28 cellular contexts compared by ENCODE assay signal in genomic region chrX:53483838-53484420, GRCh38. TPM values are rescaled to one million over a fixed set of nuclear protein-coding genes. Genes with fewer than 3 reads are reported as not detected.
A peak's percentile ranks its signal among the peaks of the same experiment; 100 is the strongest.
DNase-seq lines count a peak whose midpoint lies in the region; ATAC-seq and TF ChIP-seq lines count a peak whose summit lies in the region.
"Had no signal": no experiment of that assay in that cellular context is flagged by ENCODE, and none has a peak within 500 bp of the region (broad histone marks: within the 10 kb centered on the region; RNA-seq: fewer than 3 reads in every experiment).

No MANE protein-coding gene starts in this region.

- no peaks in the 10 kb centered on the region for H3K36me3 Mint-ChIP-seq in activated naive CD4-positive, alpha-beta T cell treated with anti-CD3 and anti-CD28 coated beads, Interleukin-2, amount 50 U/mL, for 72 hours
- H3K36me3 Mint-ChIP-seq: natural killer cell had no signal

- ATAC-seq in RWPE2 (ENCODE audit: low read depth): peak; percentile 63; the same call in 2 of the 3 replicates
- no peak for ATAC-seq in activated naive CD4-positive, alpha-beta T cell treated with anti-CD3 and anti-CD28 coated beads, Interleukin-2, amount 50 U/mL, for 72 hours
- ATAC-seq: activated CD4-positive, CD25-positive, alpha-beta regulatory T cell treated with anti-CD3 and anti-CD28 coated beads, Interleukin-2, amount 50 U/mL, for 24 hours; activated CD8-positive, alpha-beta T cell treated with anti-CD3 and anti-CD28 coated beads for 36 hours; K562; left lobe of liver; natural killer cell; right cardiac atrium; stimulated activated naive CD8-positive, alpha-beta T cell treated with anti-CD3 and anti-CD28 coated beads, Interleukin-15, Interleukin-2, amounts not matched to agents 100 U/mL and 50 U/mL, for 24 hours had no signal

- H3K9me3 ChIP-seq in RWPE2 (ENCODE audit: severe bottlenecking): no peaks in the 10 kb centered on the region
- H3K9me3 ChIP-seq: BE2C, thyroid gland had no signal

- H3K4me1 ChIP-seq in RWPE2 (ENCODE audit: insufficient read depth, poor library complexity, severe bottlenecking): no peaks in the 10 kb centered on the region
- H3K4me1 ChIP-seq: BE2C, thyroid gland had no signal

- H3K4me3 ChIP-seq in RWPE2 (ENCODE audit: severe bottlenecking) (no peak overlapping the region), H7 (ENCODE audit: insufficient read depth, low read depth, low read length) (no peak overlapping the region)
- H3K4me3 ChIP-seq: K562, thyroid gland had no signal

- H3K36me3 ChIP-seq in RWPE2 (ENCODE audit: low read depth) (no peaks in the 10 kb centered on the region), H7 (replicated peaks; ENCODE audit: control insufficient read depth, insufficient read depth, low read length) (no peaks in the 10 kb centered on the region)
- H3K36me3 ChIP-seq: BE2C, thyroid gland had no signal

- H3K27ac Mint-ChIP-seq in activated naive CD4-positive, alpha-beta T cell treated with anti-CD3 and anti-CD28 coated beads, Interleukin-2, amount 50 U/mL, for 72 hours: no peak overlapping the region
- H3K27ac Mint-ChIP-seq: activated CD8-positive, alpha-beta T cell treated with anti-CD3 and anti-CD28 coated beads for 36 hours; H9; natural killer cell had no signal

- no peaks in the 10 kb centered on the region for H3K9me3 Mint-ChIP-seq in activated naive CD4-positive, alpha-beta T cell treated with anti-CD3 and anti-CD28 coated beads, Interleukin-2, amount 50 U/mL, for 72 hours
- H3K9me3 Mint-ChIP-seq: activated CD8-positive, alpha-beta T cell treated with anti-CD3 and anti-CD28 coated beads for 36 hours; natural killer cell had no signal

- H3K27me3 ChIP-seq in RWPE2 (ENCODE audit: insufficient read depth, poor library complexity, severe bottlenecking) (no peaks in the 10 kb centered on the region), H7 (ENCODE audit: control insufficient read depth, insufficient read depth, low read length) (no peaks in the 10 kb centered on the region)
- H3K27me3 ChIP-seq: BE2C, thyroid gland had no signal

- DNase-seq in GM04504 (ENCODE audit: low read depth) (peak; percentile 22), RWPE2 (ENCODE audit: low spot score) (no peak), fibroblast of gingiva (ENCODE audit: low read depth) (peak; percentile 62), stromal cell of bone marrow (ENCODE audit: low read depth) (peak; percentile 25), H7 (no peak), DMS 273 (lab: John Stamatoyannopoulos, UW; ENCODE audit: unreplicated experiment) (no peak)
- DNase-seq in activated naive CD4-positive, alpha-beta T cell treated with anti-CD3 and anti-CD28 coated beads, Interleukin-2, amount 50 U/mL, for 72 hours (ENCODE audit: low spot score in 2 of 2): no peak
- DNase-seq: activated CD8-positive, alpha-beta T cell treated with anti-CD3 and anti-CD28 coated beads for 36 hours; activated gamma-delta T cell treated with Interleukin-2 at 50 U/mL for 16 hours; BE2C; cerebellar nuclear complex; COR-L47; DND-41; erythroblast; H9; head of caudate nucleus; natural killer cell; NCI-H1694 treated with DMSO at 0.1 percent for 48 hours; NCI-H69; right cardiac atrium; Right ventricle myocardium superior; stimulated activated CD4-positive, alpha-beta T cell treated with anti-CD3 and anti-CD28 coated beads, Interleukin-12 subunit alpha, Interleukin-12 subunit beta, amount 100 ng/mL, for 4 hours; stimulated activated CD4-positive, alpha-beta T cell treated with anti-CD3 and anti-CD28 coated beads, Interleukin-4, amount 100 ng/mL, for 4 hours; stimulated activated naive CD8-positive, alpha-beta T cell treated with anti-CD3 and anti-CD28 coated beads, Interleukin-15, Interleukin-2, amounts not matched to agents 100 U/mL and 50 U/mL, for 24 hours; thyroid gland had no signal

- TF ChIP-seq CTCF in RWPE2 (IDR thresholded peaks at IDR 0.05; ENCODE audit: poor library complexity, severe bottlenecking): no peak

- H3K27ac ChIP-seq in RWPE2 (ENCODE audit: poor library complexity, severe bottlenecking): no peak overlapping the region
- H3K27ac ChIP-seq: thyroid gland had no signal

RNA-seq across cellular contexts. Expression of gene HSD17B10, which starts 49.8 kb away (rescaled TPM):
- 100 to 1,000 TPM in 1 of 2 donors, 10 to 100 TPM in 1; 86.3 to 116 TPM for total RNA-seq in activated naive CD4-positive, alpha-beta T cell treated with anti-CD3 and anti-CD28 coated beads, Interleukin-2, amount 50 U/mL, for 72 hours
- total RNA-seq in H7 (2014; rRNA removed; shearing (Covaris generic)): 109 and 156 TPM in 2 replicates

Comparison
In these comparisons a context has a peak if more than half of its experiments do, and no peak if none do; other contexts are left out.
1. DNase-seq: peak in GM04504 (single experiment), fibroblast of gingiva (single experiment) and stromal cell of bone marrow (single experiment); none in RWPE2 (single experiment), activated naive CD4-positive, alpha-beta T cell treated with anti-CD3 and anti-CD28 coated beads, Interleukin-2, amount 50 U/mL, for 72 hours (0 of 2), H7 (single experiment) and DMS 273 (single experiment).